ENCODE assay signal across 9 cellular contexts in the genomic region with DNA sequence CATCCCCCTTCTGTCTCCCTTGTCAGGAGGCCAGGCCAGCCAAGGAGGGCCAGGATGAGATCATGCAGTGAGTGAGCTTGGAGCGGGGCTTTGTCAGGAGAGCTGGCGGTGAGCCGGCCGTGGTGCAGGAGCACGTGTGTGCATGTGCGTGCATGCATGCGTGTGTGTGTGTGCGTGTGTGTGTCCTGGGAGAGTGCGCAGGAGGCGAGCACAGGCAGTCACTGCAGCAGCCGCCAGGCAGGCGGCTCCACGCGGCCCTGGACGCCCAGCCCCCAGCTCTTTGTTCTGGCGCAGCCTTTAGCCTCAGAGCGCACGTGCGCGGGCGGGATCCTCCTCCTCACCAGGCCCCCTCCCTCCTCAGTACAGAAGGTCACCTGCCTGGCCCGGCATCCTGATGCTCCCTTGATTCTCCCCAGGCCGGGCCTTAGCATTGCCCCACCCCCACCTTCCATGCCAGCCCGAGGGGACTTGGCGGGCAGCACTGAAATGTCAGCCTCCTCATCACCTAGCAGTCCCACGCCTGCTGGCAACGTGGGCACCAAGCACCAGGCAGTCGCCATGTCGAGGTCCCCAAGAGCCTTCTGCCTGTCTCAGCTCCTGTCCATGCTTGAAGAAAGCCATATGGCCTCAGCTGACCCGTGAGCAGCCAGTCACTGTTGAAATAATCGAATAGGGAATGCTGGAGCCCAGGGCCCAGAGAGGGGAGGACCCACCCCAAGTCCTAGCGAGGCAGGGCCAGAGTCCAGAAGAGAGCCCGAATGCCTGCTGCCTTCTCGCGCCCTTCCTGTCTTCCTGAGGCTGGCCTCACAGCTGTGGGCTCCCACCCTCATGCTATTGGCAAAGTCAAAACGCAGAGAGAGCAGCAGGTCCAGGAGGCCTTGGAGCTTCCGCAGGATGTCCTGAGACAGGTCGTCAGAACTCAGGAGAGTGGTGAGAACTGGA.
A peak's percentile ranks its signal among the peaks of the same experiment; 100 is the strongest.
DNase-seq lines count a peak whose midpoint lies in the region; ATAC-seq and TF ChIP-seq lines count a peak whose summit lies in the region.
"Had no signal": no experiment of that assay in that cellular context is flagged by ENCODE, and none has a peak within 500 bp of the region (broad histone marks: within the 10 kb centered on the region; RNA-seq: fewer than 3 reads in every experiment).

No MANE protein-coding gene starts in this region.

- H3K9me3 ChIP-seq in sigmoid colon: no peaks in the 10 kb centered on the region

- H3K27me3 ChIP-seq in sigmoid colon: no peaks in the 10 kb centered on the region

- WGBS in sigmoid colon, 2 donors: 70 to 77% methylated on average over 38 of the region's 38 CpGs

- peak in 1 of 4 experiments; percentile 17 for TF ChIP-seq CTCF in sigmoid colon (IDR thresholded peaks at IDR 0.05)

- no peaks in the 10 kb centered on the region for H3K36me3 Mint-ChIP-seq in IgD-negative memory B cell

- H3K4me3 Mint-ChIP-seq in IgD-negative memory B cell: no peak overlapping the region

- no peak for TF ChIP-seq POLR2A in sigmoid colon (IDR thresholded peaks at IDR 0.05)

- peaks cover 0 to 96% (median 91%) of the 10 kb centered on the region in 4 donors for H3K4me1 ChIP-seq in sigmoid colon

- H3K27me3 Mint-ChIP-seq in IgD-negative memory B cell: peaks cover 5% of the 10 kb centered on the region

- DNase-seq in cerebellum (ENCODE audit: low spot score): peak; percentile 87
- DNase-seq in iris pigment epithelial cell (ENCODE audit: low read depth): peak; percentile 79
- DNase-seq in sigmoid colon: peak; percentile 95
- no peak for DNase-seq in SKM-1 (lab: John Stamatoyannopoulos, UW; ENCODE audit: unreplicated experiment)
- DNase-seq in activated CD8-positive, alpha-beta memory T cell treated with anti-CD3 and anti-CD28 coated beads, Interleukin-2, amount 50 U/mL, for 48 hours: no peak
- no peak for DNase-seq in NCI-H2029 (lab: John Stamatoyannopoulos, UW)

- intact Hi-C loops in sigmoid colon (cut with DNase I): no loop called here

- H3K4me3 ChIP-seq in sigmoid colon: no peak overlapping the region
- H3K4me3 ChIP-seq: SK-N-MC had no signal

- no peak for ATAC-seq in HG02588 (IDR thresholded peaks at IDR 0.05; ENCODE audit: unreplicated experiment)

- H3K36me3 ChIP-seq in sigmoid colon: peaks cover 6 to 17% (median 11%) of the 10 kb centered on the region in 4 donors

- TF ChIP-seq EP300 in sigmoid colon (IDR thresholded peaks at IDR 0.05): peak; percentile 52 to 93 (median 86)

- peak overlapping the region; percentile 81 to 96 (median 90) for H3K27ac ChIP-seq in sigmoid colon
- H3K27ac ChIP-seq: SK-N-MC had no signal

- peak overlapping the region in 2 of 3 donors; percentile 24 to 67 for H3K27ac Mint-ChIP-seq in IgD-negative memory B cell

- no peaks in the 10 kb centered on the region for H3K9me3 Mint-ChIP-seq in IgD-negative memory B cell

- H3K4me1 Mint-ChIP-seq in IgD-negative memory B cell: peaks cover 0 to 2% (median 1%) of the 10 kb centered on the region in 3 donors

Comparison
In these comparisons a context has a peak if more than half of its experiments do, and no peak if none do; other contexts are left out.
1. DNase-seq: peak in cerebellum (single experiment), iris pigment epithelial cell (single experiment) and sigmoid colon (single experiment); none in SKM-1 (single experiment), activated CD8-positive, alpha-beta memory T cell treated with anti-CD3 and anti-CD28 coated beads, Interleukin-2, amount 50 U/mL, for 48 hours (single experiment) and NCI-H2029 (single experiment).